1 cellular context compared by ENCODE assay signal in genomic region chr2:234848578-234848977, GRCh38.
A peak's percentile ranks its signal among the peaks of the same experiment; 100 is the strongest.
TF ChIP-seq lines count a peak whose summit lies in the region.

No MANE protein-coding gene starts in this region.

TF ChIP-seq in HepG2, 621 proteins besides CTCF, POLR2A, EP300 and RAD21 (continued from another document):
- TF ChIP-seq CSRNP1 (CRISPR knock-in tag; IDR thresholded peaks at IDR 0.05) (0 out of 2 replicates have a peak, but pooled peaks have one; percentile 48), RARA (CRISPR knock-in tag; IDR thresholded peaks at IDR 0.05) (peak; percentile 37; the same call in 1 of the 2 replicates), MED1 (CRISPR knock-in tag; IDR thresholded peaks at IDR 0.05) (peak; percentile 77), NFKB2 (CRISPR knock-in tag; IDR thresholded peaks at IDR 0.05; ENCODE audit: borderline replicate concordance) (no peak), ZNF260 (CRISPR knock-in tag; IDR thresholded peaks at IDR 0.05; ENCODE audit: borderline replicate concordance, low read depth) (no peak), EHMT2 (IDR thresholded peaks at IDR 0.05; ENCODE audit: borderline replicate concordance, low read depth, low read length) (no peak), NR2F1 (CRISPR knock-in tag; IDR thresholded peaks at IDR 0.05) (no peak), ARID5B (CRISPR knock-in tag; IDR thresholded peaks at IDR 0.05) (0 out of 2 replicates have a peak, but pooled peaks have one; percentile 46), AHDC1 (CRISPR knock-in tag; IDR thresholded peaks at IDR 0.05; ENCODE audit: borderline replicate concordance) (peak; percentile 32; the same call in 1 of the 2 replicates), SOX5 (CRISPR knock-in tag; IDR thresholded peaks at IDR 0.05; ENCODE audit: borderline replicate concordance) (peak; percentile 56; the same call in 1 of the 2 replicates), MEF2D (CRISPR knock-in tag; IDR thresholded peaks at IDR 0.05) (0 out of 2 replicates have a peak, but pooled peaks have one; percentile 51), SIX1 (CRISPR knock-in tag; IDR thresholded peaks at IDR 0.05; ENCODE audit: borderline replicate concordance) (peak; percentile 77; the same call in 1 of the 2 replicates), NR2F6 (IDR thresholded peaks at IDR 0.05) (peak; percentile 46; the same call in 1 of the 2 replicates), NR2F6 (CRISPR knock-in tag; IDR thresholded peaks at IDR 0.05) (0 out of 2 replicates have a peak, but pooled peaks have one; percentile 15), ZNF776 (CRISPR knock-in tag; IDR thresholded peaks at IDR 0.05) (no peak), TCF7 (IDR thresholded peaks at IDR 0.05; ENCODE audit: low read depth) (peak; percentile 56; the same call in 1 of the 2 replicates), GATAD2A (CRISPR knock-in tag; IDR thresholded peaks at IDR 0.05) (0 out of 2 replicates have a peak, but pooled peaks have one; percentile 25), SMYD3 (CRISPR knock-in tag; IDR thresholded peaks at IDR 0.05) (peak; percentile 57; the same call in 1 of the 2 replicates), SOX13 (IDR thresholded peaks at IDR 0.05) (no peak), SOX13 (CRISPR knock-in tag; conservative IDR thresholded peaks at IDR 0.05 in 1 of 2, IDR thresholded peaks at IDR 0.05 in 1 of 2) (peak in 1 of 2 experiments; percentile 55; a peak in 1 of 4 replicates), ZNF326 (CRISPR knock-in tag; IDR thresholded peaks at IDR 0.05; ENCODE audit: borderline replicate concordance) (no peak)
